Comparison of ENCODE assay signal across 13 cellular contexts in genomic region chr10:132103116-132103910, GRCh38. TPM values are rescaled to one million over a fixed set of nuclear protein-coding genes. Genes with fewer than 3 reads are reported as not detected.
"Had no signal": no experiment of that assay in that cellular context is flagged by ENCODE, and none has a peak within 500 bp of the region (broad histone marks: within the 10 kb centered on the region; RNA-seq: fewer than 3 reads in every experiment).

No MANE protein-coding gene starts in this region.

- DNase-seq: activated CD4-positive, alpha-beta memory T cell treated with anti-CD3 and anti-CD28 coated beads, Interleukin-2, amount 10 ng/mL, durations not matched to agents 7 days and 5 days; activated CD4-positive, alpha-beta T cell treated with anti-CD3 and anti-CD28 coated beads for 36 hours; activated gamma-delta T cell; foreskin fibroblast; midbrain; nucleus accumbens; right cardiac atrium; stimulated activated CD4-positive, alpha-beta T cell treated with anti-CD3 and anti-CD28 coated beads, Interleukin-2, amount 100 ng/mL, for 24 hours; transverse colon had no signal

- H3K27me3 ChIP-seq: suprapubic skin, transverse colon, vagina had no signal

- ATAC-seq: activated CD4-positive, alpha-beta T cell treated with anti-CD3 and anti-CD28 coated beads for 36 hours; right cardiac atrium had no signal

- H3K36me3 ChIP-seq: suprapubic skin, transverse colon, vagina had no signal

- H3K4me3 ChIP-seq: lung, suprapubic skin, transverse colon, vagina had no signal

RNA-seq across cellular contexts. Expression of gene JAKMIP3, which starts 37.6 kb away (rescaled TPM):
- total RNA-seq: bronchial epithelial cell had no signal
